In the genomic region with DNA sequence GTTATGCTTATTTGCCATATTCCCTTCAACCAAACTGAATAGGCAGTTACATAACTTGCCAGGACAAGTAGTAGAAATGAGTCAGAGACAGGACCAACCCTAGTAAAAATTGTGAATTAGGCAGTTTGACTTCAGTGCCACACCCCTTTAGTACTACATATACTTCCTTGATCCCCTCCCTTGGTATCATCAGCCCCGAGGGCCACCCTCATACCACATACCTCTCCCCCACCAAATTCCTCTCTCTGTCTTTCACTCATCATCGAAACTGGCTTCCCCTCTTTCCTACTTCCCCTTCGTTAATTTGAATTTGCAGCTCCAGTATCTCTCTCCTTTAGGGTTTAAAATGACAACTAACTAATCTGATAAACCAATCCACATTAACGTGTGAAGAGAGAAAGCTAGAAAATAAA, we compare ENCODE assay signal across 14 cellular contexts. TPM values are rescaled to one million over a fixed set of nuclear protein-coding genes. Genes with fewer than 3 reads are reported as not detected.
A peak's percentile ranks its signal among the peaks of the same experiment; 100 is the strongest.
DNase-seq lines count a peak whose midpoint lies in the region; ATAC-seq, FAIRE-seq and TF ChIP-seq lines count a peak whose summit lies in the region.
"Had no signal": no experiment of that assay in that cellular context is flagged by ENCODE, and none has a peak within 500 bp of the region (broad histone marks: within the 10 kb centered on the region; RNA-seq: fewer than 3 reads in every experiment).

No MANE protein-coding gene starts in this region.

- H3K9ac ChIP-seq in PC-3 (ENCODE audit: low read length): no peak overlapping the region
- H3K9ac ChIP-seq in smooth muscle cell (ENCODE audit: low read depth): no peak overlapping the region

- POLR2A ChIA-PET in PC-3 (lab: Charles Lee; ENCODE audit: unreplicated experiment): no interaction called here

- peaks cover 22% of the 10 kb centered on the region for H3K4me1 ChIP-seq in PC-3 (ENCODE audit: insufficient read depth, low read length)
- no peaks in the 10 kb centered on the region for H3K4me1 ChIP-seq in smooth muscle cell (ENCODE audit: low read depth)
- H3K4me1 ChIP-seq: Caco-2 had no signal

- intact Hi-C loops in PC-3 (cut with micrococcal nuclease): no loop called here

- WGBS in smooth muscle cell (ENCODE audit: low lambda C conversion rate): 64% methylated on average over 4 of the region's 4 CpGs

- H2AFZ ChIP-seq in PC-3 (ENCODE audit: low read length): peak overlapping the region; percentile 54; the same call in 1 of the 2 replicates
- no peak overlapping the region for H2AFZ ChIP-seq in smooth muscle cell (ENCODE audit: low read depth)

- ATAC-seq in GM21529 (IDR thresholded peaks at IDR 0.05; ENCODE audit: unreplicated experiment) (peak; percentile 41), PC-3 (peak; percentile 76), GM19023 (IDR thresholded peaks at IDR 0.05; ENCODE audit: unreplicated experiment) (no peak)

- peak; percentile 74 for DNase-seq in PC-3
- DNase-seq in fibroblast of the aortic adventitia (ENCODE audit: low read depth): peak; percentile 43
- no peak for DNase-seq in smooth muscle cell (lab: John Stamatoyannopoulos, UW; ENCODE audit: unreplicated experiment)
- no peak for DNase-seq in iPS-NIHi7 (ENCODE audit: extremely low spot score)
- DNase-seq in D721Med (ENCODE audit: insufficient read length, low spot score): no peak
- DNase-seq in T1000 (lab: John Stamatoyannopoulos, UW): no peak
- DNase-seq: activated CD4-positive, alpha-beta memory T cell treated with anti-CD3 and anti-CD28 coated beads for 36 hours; amniotic stem cell; Caco-2; NCI-H1105; RPMI8226; stimulated activated CD4-positive, alpha-beta T cell treated with anti-CD3 and anti-CD28 coated beads, Interleukin-15, amount 100 ng/mL, for 24 hours had no signal

- peak overlapping the region; percentile 18; the same call in 1 of the 2 replicates for H3K27ac ChIP-seq in PC-3 (ENCODE audit: low read length)
- peak overlapping the region; percentile 11 for H3K27ac ChIP-seq in smooth muscle cell (ENCODE audit: low read depth)

- H3K36me3 ChIP-seq in PC-3 (ENCODE audit: low read depth, low read length): no peaks in the 10 kb centered on the region
- no peaks in the 10 kb centered on the region for H3K36me3 ChIP-seq in smooth muscle cell (ENCODE audit: low read depth)

- H3K4me3 ChIP-seq in PC-3 (ENCODE audit: low read length) (no peak overlapping the region), fibroblast of the aortic adventitia (ENCODE audit: low read depth, low read length) (no peak overlapping the region), smooth muscle cell (no peak overlapping the region)

- H3K9me3 ChIP-seq in PC-3 (ENCODE audit: low read length) (no peaks in the 10 kb centered on the region), smooth muscle cell (replicated peaks; ENCODE audit: low read depth) (no peaks in the 10 kb centered on the region)
- H3K9me3 ChIP-seq: Caco-2 had no signal

- no peaks in the 10 kb centered on the region for H3K9me2 ChIP-seq in PC-3 (replicated peaks; ENCODE audit: low read length)

- TF ChIP-seq CTCF in PC-3 (conservative IDR thresholded peaks at IDR 0.05; ENCODE audit: low read depth, low read length) (no peak), fibroblast of the aortic adventitia (IDR thresholded peaks at IDR 0.05; ENCODE audit: insufficient read depth, low read length) (no peak), smooth muscle cell (IDR thresholded peaks at IDR 0.05; ENCODE audit: borderline replicate concordance, insufficient read depth, poor library complexity, severe bottlenecking) (no peak), D721Med (IDR thresholded peaks at IDR 0.05; ENCODE audit: insufficient read depth, missing control alignments) (no peak)

- BruUV-seq in PC-3 (replicated peaks; lab: Mats Ljungman, UMichigan): no TSS peak

- no peaks in the 10 kb centered on the region for H3K27me3 ChIP-seq in PC-3 (ENCODE audit: low read length)
- H3K27me3 ChIP-seq in smooth muscle cell (ENCODE audit: low read depth): no peaks in the 10 kb centered on the region

- H4K20me1 ChIP-seq in PC-3 (ENCODE audit: low read length) (no peaks in the 10 kb centered on the region), smooth muscle cell (ENCODE audit: low read depth) (no peaks in the 10 kb centered on the region)

- H3F3A ChIP-seq in PC-3 (ENCODE audit: low read length, unreplicated experiment) (no peaks in the 10 kb centered on the region), smooth muscle cell (ENCODE audit: low read depth) (no peaks in the 10 kb centered on the region)

- FAIRE-seq in D721Med (lab: Jason Lieb, UNC): no peak

- CTCF ChIA-PET in PC-3 (lab: Charles Lee): interaction anchor here (0.6 kb wide), 1 partner anchor 91 kb away, joined by 4 read pairs; no protein-coding TSS in a partner anchor

- H3K79me2 ChIP-seq in PC-3 (ENCODE audit: low read length) (no peaks in the 10 kb centered on the region), smooth muscle cell (ENCODE audit: low read depth) (no peaks in the 10 kb centered on the region)

- peak overlapping the region; percentile 58 for H3K4me2 ChIP-seq in PC-3 (ENCODE audit: low read length)
- H3K4me2 ChIP-seq in smooth muscle cell: no peak overlapping the region

RNA-seq across cellular contexts. Expression of a gene that starts 7.9 kb away (rescaled TPM):
- total RNA-seq in PC-3 (2014; rRNA removed) (12.1 and 16.2 TPM in 2 replicates), fibroblast of the aortic adventitia (ENCODE audit: low replicate concordance) (41.6 and 67.6 TPM in 2 replicates), smooth muscle cell (52.9 and 62.2 TPM in 2 replicates)
- polyA plus RNA-seq in smooth muscle cell: 13.8 and 14.9 TPM in 2 replicates

Comparison
In these comparisons a context has a peak if more than half of its experiments do, and no peak if none do; other contexts are left out.
1. DNase-seq: peak in PC-3 (single experiment) and fibroblast of the aortic adventitia (single experiment); none in smooth muscle cell (single experiment), iPS-NIHi7 (single experiment), D721Med (single experiment) and T1000 (single experiment).